In the genomic region with DNA sequence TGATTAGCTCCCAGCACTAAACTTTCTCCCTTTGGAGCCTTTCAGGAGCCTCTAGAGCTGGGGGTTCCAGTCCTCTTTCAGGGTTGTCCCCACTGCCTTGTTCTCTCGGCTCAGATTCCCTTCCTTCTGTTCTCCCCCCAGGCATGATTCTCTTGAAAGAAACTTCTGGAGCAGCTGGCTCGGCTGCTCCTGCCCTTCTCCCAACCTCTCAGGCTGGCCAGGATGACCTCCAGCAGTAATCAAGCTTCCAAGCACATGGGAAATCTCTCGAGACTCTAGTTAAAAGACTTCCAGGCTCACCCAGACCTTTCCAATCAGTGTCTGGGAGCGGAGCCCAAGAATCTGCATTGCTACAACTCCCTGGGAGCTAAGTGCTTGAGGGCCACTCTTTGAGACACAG, we compare ENCODE assay signal across 18 cellular contexts. TPM values are rescaled to one million over a fixed set of nuclear protein-coding genes. Genes with fewer than 3 reads are reported as not detected.
"Had no signal": no experiment of that assay in that cellular context is flagged by ENCODE, and none has a peak within 500 bp of the region (broad histone marks: within the 10 kb centered on the region; RNA-seq: fewer than 3 reads in every experiment).

No MANE protein-coding gene starts in this region.

- H3K9me3 ChIP-seq: breast epithelium, gastroesophageal sphincter, prostate gland, right lobe of liver had no signal

- DNase-seq: activated CD4-positive, alpha-beta T cell treated with anti-CD3 and anti-CD28 coated beads for 1 hour; activated CD4-positive, alpha-beta T cell treated with anti-CD3 and anti-CD28 coated beads, Interleukin-2, amount 50 U/mL, for 4 hours; activated CD8-positive, alpha-beta memory T cell treated with anti-CD3 and anti-CD28 coated beads, Interleukin-2, amount 10 ng/mL, durations not matched to agents 7 days and 5 days; activated naive CD8-positive, alpha-beta T cell treated with anti-CD3 and anti-CD28 coated beads for 36 hours; activated T-cell treated with anti-CD3 and anti-CD28 coated beads, Interleukin-2, amount 50 U/mL, for 4 hours; anterior cingulate cortex; erythroblast; naive B cell; occipital lobe; right lobe of liver had no signal

- H3K4me3 ChIP-seq: breast epithelium, gastroesophageal sphincter, prostate gland, right lobe of liver had no signal

- H3K27me3 Mint-ChIP-seq: activated naive CD8-positive, alpha-beta T cell treated with anti-CD3 and anti-CD28 coated beads for 36 hours; naive B cell had no signal

- H3K36me3 ChIP-seq: breast epithelium, gastroesophageal sphincter, prostate gland, right lobe of liver had no signal

- H3K9me3 Mint-ChIP-seq: activated naive CD8-positive, alpha-beta T cell treated with anti-CD3 and anti-CD28 coated beads for 36 hours; activated T-cell treated with anti-CD3 and anti-CD28 coated beads, Interleukin-2, amount 50 U/mL, for 4 hours; naive B cell; stimulated activated naive CD8-positive, alpha-beta T cell treated with anti-CD3 and anti-CD28 coated beads, Interleukin-15, Interleukin-2, amounts not matched to agents 100 ng/mL and 50 ng/mL, for 24 hours had no signal

- H3K27ac Mint-ChIP-seq: activated CD8-positive, alpha-beta memory T cell treated with anti-CD3 and anti-CD28 coated beads, Interleukin-2, amount 10 ng/mL, durations not matched to agents 7 days and 5 days; activated naive CD8-positive, alpha-beta T cell treated with anti-CD3 and anti-CD28 coated beads for 36 hours; stimulated activated naive CD8-positive, alpha-beta T cell treated with anti-CD3 and anti-CD28 coated beads, Interleukin-15, Interleukin-2, amounts not matched to agents 100 ng/mL and 50 ng/mL, for 24 hours had no signal

- H3K4me3 Mint-ChIP-seq: activated CD8-positive, alpha-beta memory T cell treated with anti-CD3 and anti-CD28 coated beads, Interleukin-2, amount 10 ng/mL, durations not matched to agents 7 days and 5 days; activated naive CD8-positive, alpha-beta T cell treated with anti-CD3 and anti-CD28 coated beads for 36 hours; activated T-cell treated with anti-CD3 and anti-CD28 coated beads, Interleukin-2, amount 50 U/mL, for 4 hours; stimulated activated naive CD8-positive, alpha-beta T cell treated with anti-CD3 and anti-CD28 coated beads, Interleukin-15, Interleukin-2, amounts not matched to agents 100 ng/mL and 50 ng/mL, for 24 hours had no signal

- H3K27ac ChIP-seq: breast epithelium, gastroesophageal sphincter, prostate gland, right lobe of liver, VCaP had no signal

- H3K36me3 Mint-ChIP-seq: activated CD8-positive, alpha-beta memory T cell treated with anti-CD3 and anti-CD28 coated beads, Interleukin-2, amount 10 ng/mL, durations not matched to agents 7 days and 5 days; activated naive CD8-positive, alpha-beta T cell treated with anti-CD3 and anti-CD28 coated beads for 36 hours; naive B cell had no signal

- ATAC-seq: activated CD8-positive, alpha-beta memory T cell treated with anti-CD3 and anti-CD28 coated beads, Interleukin-2, amount 10 ng/mL, durations not matched to agents 7 days and 5 days; activated T-cell treated with anti-CD3 and anti-CD28 coated beads, Interleukin-2, amount 50 U/mL, for 4 hours; gastroesophageal sphincter; left lobe of liver; right lobe of liver had no signal

RNA-seq across cellular contexts. Expression of gene SDK2, which starts 3.6 kb away (rescaled TPM):
- total RNA-seq: dermis microvascular lymphatic vessel endothelial cell, lung microvascular endothelial cell had no signal
